2 cellular contexts compared by ENCODE assay signal in genomic region chr1:193060938-193061337, GRCh38.
TF ChIP-seq lines count a peak whose summit lies in the region.

No MANE protein-coding gene starts in this region.

TF ChIP-seq in SK-N-SH, 30 proteins besides CTCF, POLR2A, EP300 and RAD21 (continued from another document):
- no peak for TF ChIP-seq USF2 (IDR thresholded peaks at IDR 0.05; ENCODE audit: borderline replicate concordance, low read depth, low read length)
- no peak for TF ChIP-seq RFX5 (IDR thresholded peaks at IDR 0.05; ENCODE audit: low read length)
- TF ChIP-seq, protein P1, sequence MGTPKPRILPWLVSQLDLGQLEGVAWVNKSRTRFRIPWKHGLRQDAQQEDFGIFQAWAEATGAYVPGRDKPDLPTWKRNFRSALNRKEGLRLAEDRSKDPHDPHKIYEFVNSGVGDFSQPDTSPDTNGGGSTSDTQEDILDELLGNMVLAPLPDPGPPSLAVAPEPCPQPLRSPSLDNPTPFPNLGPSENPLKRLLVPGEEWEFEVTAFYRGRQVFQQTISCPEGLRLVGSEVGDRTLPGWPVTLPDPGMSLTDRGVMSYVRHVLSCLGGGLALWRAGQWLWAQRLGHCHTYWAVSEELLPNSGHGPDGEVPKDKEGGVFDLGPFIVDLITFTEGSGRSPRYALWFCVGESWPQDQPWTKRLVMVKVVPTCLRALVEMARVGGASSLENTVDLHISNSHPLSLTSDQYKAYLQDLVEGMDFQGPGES (IDR thresholded peaks at IDR 0.05; ENCODE audit: low read depth, low read length) = no peak
- peak; percentile 83; the same call in 1 of the 2 replicates for TF ChIP-seq MXI1 (IDR thresholded peaks at IDR 0.05; ENCODE audit: low read depth, low read length)
- TF ChIP-seq FOXJ3 (CRISPR knock-in tag; IDR thresholded peaks at IDR 0.05) = no peak
- TF ChIP-seq RCOR1 (IDR thresholded peaks at IDR 0.05; ENCODE audit: low read length) = no peak
- no peak for TF ChIP-seq SMC3 (IDR thresholded peaks at IDR 0.05; ENCODE audit: low read depth, low read length)
- TF ChIP-seq NFIC (IDR thresholded peaks at IDR 0.05; ENCODE audit: borderline replicate concordance) = no peak
- TF ChIP-seq MAX (IDR thresholded peaks at IDR 0.05; ENCODE audit: low read depth) = peak; percentile 67; the same call in 1 of the 2 replicates

TF ChIP-seq in SK-N-SH treated with all-trans-retinoic acid at 6 μM for 48 hours, 23 proteins besides CTCF, POLR2A, EP300 and RAD21 (continued from another document):
- no peak for TF ChIP-seq CREB5 (CRISPR knock-in tag; IDR thresholded peaks at IDR 0.05; ENCODE audit: low read depth)
- TF ChIP-seq, protein P2, sequence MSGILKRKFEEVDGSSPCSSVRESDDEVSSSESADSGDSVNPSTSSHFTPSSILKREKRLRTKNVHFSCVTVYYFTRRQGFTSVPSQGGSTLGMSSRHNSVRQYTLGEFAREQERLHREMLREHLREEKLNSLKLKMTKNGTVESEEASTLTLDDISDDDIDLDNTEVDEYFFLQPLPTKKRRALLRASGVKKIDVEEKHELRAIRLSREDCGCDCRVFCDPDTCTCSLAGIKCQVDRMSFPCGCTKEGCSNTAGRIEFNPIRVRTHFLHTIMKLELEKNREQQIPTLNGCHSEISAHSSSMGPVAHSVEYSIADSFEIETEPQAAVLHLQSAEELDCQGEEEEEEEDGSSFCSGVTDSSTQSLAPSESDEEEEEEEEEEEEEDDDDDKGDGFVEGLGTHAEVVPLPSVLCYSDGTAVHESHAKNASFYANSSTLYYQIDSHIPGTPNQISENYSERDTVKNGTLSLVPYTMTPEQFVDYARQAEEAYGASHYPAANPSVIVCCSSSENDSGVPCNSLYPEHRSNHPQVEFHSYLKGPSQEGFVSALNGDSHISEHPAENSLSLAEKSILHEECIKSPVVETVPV (CRISPR knock-in tag; IDR thresholded peaks at IDR 0.05) = no peak
- TF ChIP-seq PPARA (CRISPR knock-in tag; IDR thresholded peaks at IDR 0.05; ENCODE audit: borderline replicate concordance) = no peak
- TF ChIP-seq SNAI2 (CRISPR knock-in tag; IDR thresholded peaks at IDR 0.05) = no peak
TF ChIP-seq in SK-N-SH treated with all-trans-retinoic acid at 6 μM for 48 hours: peak in this region for 0.
